In the genomic region with DNA sequence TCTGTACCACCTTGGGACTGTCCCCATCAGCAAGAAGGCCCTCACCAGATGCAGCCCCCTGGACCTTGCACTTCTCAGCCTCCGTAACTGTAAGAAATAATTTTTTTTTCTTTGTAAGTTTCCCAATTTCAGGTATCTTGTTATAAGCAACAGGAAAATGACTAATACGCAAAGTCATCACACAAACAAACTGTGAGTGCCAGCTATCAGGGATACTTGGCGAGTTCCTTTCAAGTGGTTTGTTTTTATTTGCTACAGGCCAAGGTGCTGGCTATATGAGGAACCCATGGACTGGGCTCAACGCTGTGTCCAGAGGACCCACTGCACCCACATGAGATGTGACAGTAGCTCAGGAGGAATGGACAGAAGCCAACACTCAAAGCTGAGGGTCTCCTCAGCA, we compare ENCODE assay signal across 27 cellular contexts. TPM values are rescaled to one million over a fixed set of nuclear protein-coding genes. Genes with fewer than 3 reads are reported as not detected.
"Had no signal": no experiment of that assay in that cellular context is flagged by ENCODE, and none has a peak within 500 bp of the region (broad histone marks: within the 10 kb centered on the region; RNA-seq: fewer than 3 reads in every experiment).

No MANE protein-coding gene starts in this region.

- H3K4me1 ChIP-seq: heart right ventricle, left lung, lower lobe of right lung, neural progenitor cell, parathyroid adenoma, spleen, tibial nerve had no signal

- H3K27ac ChIP-seq: esophagus muscularis mucosa, heart right ventricle, left lung, lower lobe of right lung, neural progenitor cell, parathyroid adenoma, spleen, tibial nerve had no signal

- H3K27ac Mint-ChIP-seq: activated CD4-positive, alpha-beta T cell treated with anti-CD3 and anti-CD28 coated beads for 36 hours; activated CD8-positive, alpha-beta memory T cell treated with anti-CD3 and anti-CD28 coated beads, Interleukin-2, amount 10 ng/mL, durations not matched to agents 7 days and 5 days; activated CD8-positive, alpha-beta T cell treated with anti-CD3 and anti-CD28 coated beads, Interleukin-2, amount 10 ng/mL, durations not matched to agents 7 days and 5 days; activated naive CD4-positive, alpha-beta T cell treated with anti-CD3 and anti-CD28 coated beads, Interleukin-2, amount 50 U/mL, for 24 hours; activated naive CD8-positive, alpha-beta T cell treated with anti-CD3 and anti-CD28 coated beads, Interleukin-2, amount 50 U/mL, for 24 hours; activated T-helper 2 cell treated with anti-CD3 and anti-CD28 coated beads, Interferon-gamma antibody, Interleukin-2, Interleukin-4, amounts not matched to agents 10 μg/mL and 5 μg/mL and 100 μg/mL, durations not matched to agents 14 hours and 24 hours and 36 hours; natural killer cell; neural progenitor cell had no signal

- H3K4me3 ChIP-seq: esophagus muscularis mucosa, heart right ventricle, left lung, lower lobe of right lung, neural progenitor cell, spleen, tibial nerve had no signal

- H3K36me3 ChIP-seq: esophagus muscularis mucosa, heart right ventricle, left lung, lower lobe of right lung, neural progenitor cell, spleen, tibial nerve had no signal

- H3K27me3 Mint-ChIP-seq: activated CD8-positive, alpha-beta memory T cell treated with anti-CD3 and anti-CD28 coated beads, Interleukin-2, amount 10 ng/mL, durations not matched to agents 7 days and 5 days; activated naive CD4-positive, alpha-beta T cell treated with anti-CD3 and anti-CD28 coated beads, Interleukin-2, amount 50 U/mL, for 24 hours; activated naive CD8-positive, alpha-beta T cell treated with anti-CD3 and anti-CD28 coated beads, Interleukin-2, amount 50 U/mL, for 24 hours; brain; central memory CD8-positive, alpha-beta T cell had no signal

- H3K27me3 ChIP-seq: esophagus muscularis mucosa, left lung, neural progenitor cell, tibial nerve had no signal

- H3K79me2 ChIP-seq: parathyroid adenoma had no signal

- H3K9me3 Mint-ChIP-seq: activated naive CD4-positive, alpha-beta T cell treated with anti-CD3 and anti-CD28 coated beads, Interleukin-2, amount 50 U/mL, for 24 hours; activated naive CD8-positive, alpha-beta T cell treated with anti-CD3 and anti-CD28 coated beads, Interleukin-2, amount 50 U/mL, for 24 hours; activated T-helper 2 cell treated with anti-CD3 and anti-CD28 coated beads, Interferon-gamma antibody, Interleukin-2, Interleukin-4, amounts not matched to agents 10 μg/mL and 5 μg/mL and 100 μg/mL, durations not matched to agents 14 hours and 24 hours and 36 hours; central memory CD8-positive, alpha-beta T cell; natural killer cell had no signal

- DNase-seq: activated CD4-positive, alpha-beta T cell treated with anti-CD3 and anti-CD28 coated beads for 36 hours; activated CD4-positive, CD25-positive, alpha-beta regulatory T cell; activated CD8-positive, alpha-beta memory T cell treated with anti-CD3 and anti-CD28 coated beads, Interleukin-2, amount 10 ng/mL, durations not matched to agents 7 days and 5 days; activated CD8-positive, alpha-beta T cell treated with anti-CD3 and anti-CD28 coated beads, Interleukin-2, amount 10 ng/mL, durations not matched to agents 7 days and 5 days; activated naive CD8-positive, alpha-beta T cell treated with anti-CD3 and anti-CD28 coated beads, Interleukin-2, amount 50 U/mL, for 24 hours; activated T-cell treated with anti-CD3 and anti-CD28 coated beads, Interleukin-2, amount 50 U/mL, for 48 hours; dermis blood vessel endothelial cell; effector CD8-positive, alpha-beta T cell; heart right ventricle; kidney glomerular epithelial cell; left lung; lower lobe of right lung; mesendoderm; natural killer cell; occipital lobe; right cardiac atrium; spleen; stimulated activated naive CD4-positive, alpha-beta T cell treated with Interleukin-2 at 50 U/mL for 16 hours; T-helper 2 cell had no signal

- H3K4me1 Mint-ChIP-seq: activated CD4-positive, alpha-beta T cell treated with anti-CD3 and anti-CD28 coated beads for 36 hours; activated CD8-positive, alpha-beta memory T cell treated with anti-CD3 and anti-CD28 coated beads, Interleukin-2, amount 10 ng/mL, durations not matched to agents 7 days and 5 days; activated naive CD4-positive, alpha-beta T cell treated with anti-CD3 and anti-CD28 coated beads, Interleukin-2, amount 50 U/mL, for 24 hours; activated naive CD8-positive, alpha-beta T cell treated with anti-CD3 and anti-CD28 coated beads, Interleukin-2, amount 50 U/mL, for 24 hours; central memory CD8-positive, alpha-beta T cell; natural killer cell had no signal

- H2AFZ ChIP-seq: neural progenitor cell, parathyroid adenoma had no signal

- H3K36me3 Mint-ChIP-seq: activated CD8-positive, alpha-beta memory T cell treated with anti-CD3 and anti-CD28 coated beads, Interleukin-2, amount 10 ng/mL, durations not matched to agents 7 days and 5 days; activated naive CD4-positive, alpha-beta T cell treated with anti-CD3 and anti-CD28 coated beads, Interleukin-2, amount 50 U/mL, for 24 hours; natural killer cell had no signal

- H3K4me2 ChIP-seq: neural progenitor cell had no signal

- H3K9me3 ChIP-seq: esophagus muscularis mucosa, heart right ventricle, left lung, lower lobe of right lung, spleen, tibial nerve had no signal

- H3K4me3 Mint-ChIP-seq: activated CD4-positive, alpha-beta T cell treated with anti-CD3 and anti-CD28 coated beads for 36 hours; activated CD8-positive, alpha-beta memory T cell treated with anti-CD3 and anti-CD28 coated beads, Interleukin-2, amount 10 ng/mL, durations not matched to agents 7 days and 5 days; activated CD8-positive, alpha-beta T cell treated with anti-CD3 and anti-CD28 coated beads, Interleukin-2, amount 10 ng/mL, durations not matched to agents 7 days and 5 days; activated naive CD4-positive, alpha-beta T cell treated with anti-CD3 and anti-CD28 coated beads, Interleukin-2, amount 50 U/mL, for 24 hours; activated naive CD8-positive, alpha-beta T cell treated with anti-CD3 and anti-CD28 coated beads, Interleukin-2, amount 50 U/mL, for 24 hours; brain; central memory CD8-positive, alpha-beta T cell; natural killer cell; neural progenitor cell had no signal

- ATAC-seq: activated CD4-positive, alpha-beta T cell treated with anti-CD3 and anti-CD28 coated beads for 36 hours; activated CD8-positive, alpha-beta memory T cell treated with anti-CD3 and anti-CD28 coated beads, Interleukin-2, amount 10 ng/mL, durations not matched to agents 7 days and 5 days; activated CD8-positive, alpha-beta T cell treated with anti-CD3 and anti-CD28 coated beads, Interleukin-2, amount 10 ng/mL, durations not matched to agents 7 days and 5 days; activated naive CD8-positive, alpha-beta T cell treated with anti-CD3 and anti-CD28 coated beads, Interleukin-2, amount 50 U/mL, for 24 hours; heart right ventricle; left lung; lower lobe of right lung; natural killer cell; right cardiac atrium had no signal

- H3K9ac ChIP-seq: neural progenitor cell, parathyroid adenoma had no signal

RNA-seq across cellular contexts. Expression of a gene that starts 11.5 kb away (rescaled TPM):
- total RNA-seq: activated CD8-positive, alpha-beta memory T cell treated with anti-CD3 and anti-CD28 coated beads, Interleukin-2, amount 10 ng/mL, durations not matched to agents 7 days and 5 days; activated CD8-positive, alpha-beta T cell treated with anti-CD3 and anti-CD28 coated beads, Interleukin-2, amount 10 ng/mL, durations not matched to agents 7 days and 5 days; activated T-helper 2 cell treated with anti-CD3 and anti-CD28 coated beads, Interferon-gamma antibody, Interleukin-2, Interleukin-4, amounts not matched to agents 10 μg/mL and 5 μg/mL and 100 μg/mL, durations not matched to agents 14 hours and 24 hours and 36 hours; natural killer cell had no signal
